3 cellular contexts compared by ENCODE assay signal in the genomic region with DNA sequence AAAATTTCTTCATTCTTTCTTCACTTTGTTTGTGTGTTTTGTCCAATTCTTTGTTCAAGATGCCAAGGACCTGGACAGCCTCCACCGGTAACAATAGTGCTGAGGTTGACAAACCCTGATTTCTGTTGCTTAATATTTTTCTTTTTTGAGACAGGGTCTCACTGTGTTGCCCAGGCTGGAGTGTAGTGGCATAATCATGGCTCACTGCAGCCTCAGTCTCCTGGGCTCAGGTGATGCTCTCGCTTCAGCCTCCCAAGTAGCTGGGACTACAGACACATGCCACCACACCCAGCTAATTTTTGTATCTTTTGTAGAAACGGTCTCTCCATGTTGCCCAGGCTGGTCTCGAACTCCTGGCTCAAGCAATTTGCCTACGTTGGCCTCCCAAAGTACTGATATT.
TF ChIP-seq lines count a peak whose summit lies in the region.

No MANE protein-coding gene starts in this region.

TF ChIP-seq in HEK293, 187 proteins besides CTCF, POLR2A, EP300 and RAD21:
- TF ChIP-seq ZNF121 (tag by site-specific recombination; IDR thresholded peaks at IDR 0.05): peak; percentile 58; the same call in 1 of the 2 replicates

TF ChIP-seq in WTC11, 78 proteins besides CTCF, POLR2A, EP300 and RAD21:
- TF ChIP-seq ZNF121 (CRISPR knock-in tag; IDR thresholded peaks at IDR 0.05): peak; percentile 88

TF ChIP-seq in K562, 482 proteins besides CTCF, POLR2A, EP300 and RAD21:
- 0 out of 2 replicates have a peak, but pooled peaks have one; percentile 26 for TF ChIP-seq ZNF121 (CRISPR knock-in tag; conservative IDR thresholded peaks at IDR 0.05)
